ENCODE assay signal across 8 cellular contexts in genomic region chrX:137565318-137565904, GRCh38. TPM values are rescaled to one million over a fixed set of nuclear protein-coding genes. Genes with fewer than 3 reads are reported as not detected.
DNase-seq lines count a peak whose midpoint lies in the region; ATAC-seq, FAIRE-seq and TF ChIP-seq lines count a peak whose summit lies in the region.

No MANE protein-coding gene starts in this region.

- H3K27me3 Mint-ChIP-seq in CD4-positive, alpha-beta memory T cell = peaks cover 25 to 29% of the 10 kb centered on the region in 2 donors
- H3K27me3 Mint-ChIP-seq in T-cell = peaks cover 64% of the 10 kb centered on the region in 2 donors

- peak overlapping the region in 7 of 8 donors; percentile 4 to 83 (median 39) for H3K4me3 Mint-ChIP-seq in CD4-positive, alpha-beta memory T cell
- H3K4me3 Mint-ChIP-seq in T-cell = peak overlapping the region; percentile 29 to 53 (median 47)

- no peak for FAIRE-seq in pancreas (lab: Jason Lieb, UNC)

- DNase-seq in CD4-positive, alpha-beta memory T cell = no peak
- DNase-seq in T-cell (no peak), pancreas (no peak), GOT3 (lab: John Stamatoyannopoulos, UW) (no peak), NCI-H2227 treated with DMSO at 0.1 percent for 48 hours (lab: John Stamatoyannopoulos, UW) (no peak)

- no peaks in the 10 kb centered on the region for H3K27me3 ChIP-seq in CD4-positive, alpha-beta memory T cell (ENCODE audit: insufficient read depth, low read length)
- peaks cover 89% of the 10 kb centered on the region for H3K27me3 ChIP-seq in gastroesophageal sphincter
- peaks cover 3 to 46% (median 12%) of the 10 kb centered on the region in 4 donors for H3K27me3 ChIP-seq in pancreas

- TF ChIP-seq EP300 in gastroesophageal sphincter (IDR thresholded peaks at IDR 0.05) = no peak

- no peak for TF ChIP-seq CTCF in gastroesophageal sphincter (IDR thresholded peaks at IDR 0.05)
- TF ChIP-seq CTCF in pancreas (IDR thresholded peaks at IDR 0.05) = no peak

- H3K27ac ChIP-seq in CD4-positive, alpha-beta memory T cell (ENCODE audit: low read depth, low read length) = no peak overlapping the region
- H3K27ac ChIP-seq in gastroesophageal sphincter = no peak overlapping the region
- no peak overlapping the region for H3K27ac ChIP-seq in pancreas

- TF ChIP-seq POLR2A in gastroesophageal sphincter (IDR thresholded peaks at IDR 0.05) = no peak

- H3K9me3 ChIP-seq in CD4-positive, alpha-beta memory T cell (ENCODE audit: control insufficient read depth in 1 of 2, low read length in 2 of 2) = no peaks in the 10 kb centered on the region
- no peaks in the 10 kb centered on the region for H3K9me3 ChIP-seq in gastroesophageal sphincter
- no peaks in the 10 kb centered on the region for H3K9me3 ChIP-seq in pancreas

- peak overlapping the region in 1 of 7 donors; percentile 71 for H3K27ac Mint-ChIP-seq in CD4-positive, alpha-beta memory T cell
- no peak overlapping the region for H3K27ac Mint-ChIP-seq in T-cell

- no peak for ATAC-seq in T-cell (replicated peaks in 1 of 4)
- peak; percentile 8 for ATAC-seq in gastroesophageal sphincter
- ATAC-seq in pancreas = peak; percentile 16 to 46 (median 36)
- ATAC-seq in HG03135 (IDR thresholded peaks at IDR 0.05; ENCODE audit: unreplicated experiment) = no peak
- no peak for ATAC-seq in GM19324 (IDR thresholded peaks at IDR 0.05; ENCODE audit: low FRiP score, unreplicated experiment)

- H3K36me3 Mint-ChIP-seq in CD4-positive, alpha-beta memory T cell = peaks cover 0 to 5% of the 10 kb centered on the region in 2 donors
- no peaks in the 10 kb centered on the region for H3K36me3 Mint-ChIP-seq in T-cell

- H3K36me3 ChIP-seq in CD4-positive, alpha-beta memory T cell (ENCODE audit: insufficient read depth, low read length) = no peaks in the 10 kb centered on the region
- no peaks in the 10 kb centered on the region for H3K36me3 ChIP-seq in gastroesophageal sphincter
- no peaks in the 10 kb centered on the region for H3K36me3 ChIP-seq in pancreas

- peaks cover 7 to 16% (median 12%) of the 10 kb centered on the region in 4 donors for H3K4me1 Mint-ChIP-seq in CD4-positive, alpha-beta memory T cell
- peaks cover 15 to 22% (median 21%) of the 10 kb centered on the region in 3 donors for H3K4me1 Mint-ChIP-seq in T-cell

- intact Hi-C loops in CD4-positive, alpha-beta memory T cell (cut with micrococcal nuclease) = no loop called here
- intact Hi-C loops in pancreas (cut with DNase I) = no loop called here

- WGBS in gastroesophageal sphincter (ENCODE audit: low coverage in 1 of 2), 2 donors = no CpG with 5 or more reads among the region's 54 CpGs
- WGBS in pancreas, 2 donors = 2 to 25% methylated on average over 50 to 54 of the region's 54 CpGs

- H3K4me1 ChIP-seq in CD4-positive, alpha-beta memory T cell (ENCODE audit: insufficient read depth, low read length) = no peaks in the 10 kb centered on the region
- H3K4me1 ChIP-seq in gastroesophageal sphincter (peaks cover 0 to 30% (median 6%) of the 10 kb centered on the region in 3 donors), pancreas (no peaks in the 10 kb centered on the region)

- H3K4me3 ChIP-seq in CD4-positive, alpha-beta memory T cell (ENCODE audit: low read length in 2 of 2) = no peak overlapping the region
- H3K4me3 ChIP-seq in gastroesophageal sphincter (peak overlapping the region; percentile 59 to 64), pancreas (peak overlapping the region; percentile 12 to 65 (median 46))

- POLR2A ChIA-PET in CD4-positive, alpha-beta memory T cell (lab: Charles Lee; ENCODE audit: partially characterized antibody) = no interaction called here
- POLR2A ChIA-PET in T-cell (lab: Charles Lee) = no interaction called here

- CTCF ChIA-PET in CD4-positive, alpha-beta memory T cell (lab: Charles Lee; ENCODE audit: partially characterized antibody) = no interaction called here
- CTCF ChIA-PET in T-cell (lab: Charles Lee) = no interaction called here

- peaks cover 0 to 7% (median 4%) of the 10 kb centered on the region in 8 donors for H3K9me3 Mint-ChIP-seq in CD4-positive, alpha-beta memory T cell
- H3K9me3 Mint-ChIP-seq in T-cell = no peaks in the 10 kb centered on the region

RNA-seq across cellular contexts. Expression of gene ZIC3, which starts 0.5 kb away (rescaled TPM):
- not detected for total RNA-seq in CD4-positive, alpha-beta memory T cell
- polyA plus RNA-seq in CD4-positive, alpha-beta memory T cell = not detected
- total RNA-seq in T-cell (not detected), gastroesophageal sphincter (not detected), pancreas (under 1 TPM in 1 of 6 donors, not detected in 5; 0.22 TPM)
- polyA plus RNA-seq in pancreas = under 1 TPM in 1 of 2 donors, not detected in 1; 0.02 TPM

Comparison
In these comparisons a context has a peak if more than half of its experiments do, and no peak if none do; other contexts are left out.
1. H3K4me3 ChIP-seq: peak in gastroesophageal sphincter (2 of 2) and pancreas (4 of 4); none in CD4-positive, alpha-beta memory T cell (0 of 2).
2. ATAC-seq: peak in gastroesophageal sphincter (single experiment) and pancreas (4 of 4); none in T-cell (0 of 4), HG03135 (single experiment) and GM19324 (single experiment).